ENCODE assay signal across 9 cellular contexts in the genomic region with DNA sequence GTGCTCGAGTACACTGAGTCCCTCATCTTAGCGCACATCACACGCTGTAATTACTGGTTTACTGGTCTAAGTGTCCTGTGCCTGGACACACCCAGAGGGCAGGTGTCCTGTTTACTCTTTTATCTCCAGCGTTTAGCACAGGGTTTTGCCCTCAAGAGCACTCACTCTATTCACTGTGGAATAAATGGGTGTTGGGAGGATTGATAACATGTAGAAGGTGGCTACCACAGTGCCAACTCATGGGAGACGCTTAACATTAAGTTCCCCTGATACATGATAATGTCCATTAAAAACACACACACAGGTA.
A peak's percentile ranks its signal among the peaks of the same experiment; 100 is the strongest.
DNase-seq lines count a peak whose midpoint lies in the region; ATAC-seq and TF ChIP-seq lines count a peak whose summit lies in the region.
"Had no signal": no experiment of that assay in that cellular context is flagged by ENCODE, and none has a peak within 500 bp of the region (broad histone marks: within the 10 kb centered on the region; RNA-seq: fewer than 3 reads in every experiment).

No MANE protein-coding gene starts in this region.

- H3K27me3 Mint-ChIP-seq in CD4-positive, alpha-beta T cell, result no peaks in the 10 kb centered on the region
- H3K27me3 Mint-ChIP-seq in activated naive CD8-positive, alpha-beta T cell treated with anti-CD3 and anti-CD28 coated beads for 36 hours, result no peaks in the 10 kb centered on the region
- H3K27me3 Mint-ChIP-seq in nephron progenitor cell (ENCODE audit: low read depth, poor library complexity), result no peaks in the 10 kb centered on the region

- DNase-seq in CD4-positive, alpha-beta T cell, result no peak
- peak in 1 of 2 experiments; percentile 11 for DNase-seq in HL-60 (ENCODE audit: low read depth in 1 of 2, low spot score in 1 of 2)
- no peak for DNase-seq in activated naive CD8-positive, alpha-beta T cell treated with anti-CD3 and anti-CD28 coated beads for 36 hours
- DNase-seq in nephron progenitor cell, result no peak
- no peak for DNase-seq in stimulated activated CD4-positive, alpha-beta T cell treated with anti-CD3 and anti-CD28 coated beads, Interleukin-4, amount 100 ng/mL, for 24 hours
- DNase-seq in medulla oblongata (ENCODE audit: extremely low spot score), result no peak
- DNase-seq in hepatocyte (ENCODE audit: low spot score), result no peak

- peaks cover 31% of the 10 kb centered on the region for H3K36me3 Mint-ChIP-seq in CD4-positive, alpha-beta T cell (ENCODE audit: low read depth)
- peaks cover 6% of the 10 kb centered on the region for H3K36me3 Mint-ChIP-seq in activated naive CD8-positive, alpha-beta T cell treated with anti-CD3 and anti-CD28 coated beads for 36 hours
- no peaks in the 10 kb centered on the region for H3K36me3 Mint-ChIP-seq in nephron progenitor cell (ENCODE audit: low read depth)
- H3K36me3 Mint-ChIP-seq: neural progenitor cell had no signal

- H3K27ac ChIP-seq in CD4-positive, alpha-beta T cell (ENCODE audit: low read depth, low read length), result peak overlapping the region; percentile 42
- H3K27ac ChIP-seq in HL-60 (replicated peaks), result peak overlapping the region; percentile 86
- no peak overlapping the region for H3K27ac ChIP-seq in hepatocyte
- H3K27ac ChIP-seq: ascending aorta, neural progenitor cell had no signal

- H3K4me2 ChIP-seq in hepatocyte, result no peak overlapping the region
- H3K4me2 ChIP-seq: neural progenitor cell had no signal

- WGBS in hepatocyte (ENCODE audit: low lambda C conversion rate, missing lambda C conversion rate), result 77% methylated on average over 5 of the region's 5 CpGs

- no peak overlapping the region for H2AFZ ChIP-seq in hepatocyte
- H2AFZ ChIP-seq: neural progenitor cell had no signal

- H3K4me3 ChIP-seq in HL-60 (replicated peaks; ENCODE audit: insufficient read depth, low read length) (peak overlapping the region; percentile 76), hepatocyte (no peak overlapping the region)
- H3K4me3 ChIP-seq: neural progenitor cell had no signal

- no peaks in the 10 kb centered on the region for H4K20me1 ChIP-seq in hepatocyte (ENCODE audit: insufficient read depth, poor library complexity, severe bottlenecking)

- H3K79me2 ChIP-seq in hepatocyte, result no peaks in the 10 kb centered on the region

- no peak for TF ChIP-seq CTCF in CD4-positive, alpha-beta T cell (IDR thresholded peaks at IDR 0.05)
- TF ChIP-seq CTCF in HL-60 (IDR thresholded peaks at IDR 0.05; ENCODE audit: insufficient read depth, low read length) (no peak), nephron progenitor cell (IDR thresholded peaks at IDR 0.05) (no peak), hepatocyte (IDR thresholded peaks at IDR 0.05; ENCODE audit: poor library complexity) (no peak)

- no peaks in the 10 kb centered on the region for H3K36me3 ChIP-seq in hepatocyte (replicated peaks; ENCODE audit: insufficient read depth, low read depth)
- H3K36me3 ChIP-seq: ascending aorta, neural progenitor cell had no signal

- peaks cover 9% of the 10 kb centered on the region for H3K4me1 ChIP-seq in hepatocyte (ENCODE audit: insufficient read depth)
- H3K4me1 ChIP-seq: neural progenitor cell had no signal

- POLR2A ChIA-PET in CD4-positive, alpha-beta T cell (lab: Charles Lee), result interaction anchor here (0.6 to 7.8 kb wide), 8 partner anchors 11 to 608 kb away, joined by 3 to 69 read pairs (median 4); no protein-coding TSS in a partner anchor

- intact Hi-C loops in CD4-positive, alpha-beta T cell (cut with DNase I, micrococcal nuclease), result loop anchor here in 1 of 2 experiments (2.0 to 5.0 kb wide), 4 partner anchors 21 to 345 kb away; a partner anchor contains a TSS

- H3K27me3 ChIP-seq in CD4-positive, alpha-beta T cell (ENCODE audit: control insufficient read depth, insufficient read depth, low read length), result no peaks in the 10 kb centered on the region
- H3K27me3 ChIP-seq in HL-60 (ENCODE audit: insufficient read depth, poor library complexity, severe bottlenecking), result no peaks in the 10 kb centered on the region
- H3K27me3 ChIP-seq in hepatocyte, result no peaks in the 10 kb centered on the region
- H3K27me3 ChIP-seq: ascending aorta, neural progenitor cell had no signal

- no peaks in the 10 kb centered on the region for H3K9me3 Mint-ChIP-seq in CD4-positive, alpha-beta T cell
- H3K9me3 Mint-ChIP-seq in activated naive CD8-positive, alpha-beta T cell treated with anti-CD3 and anti-CD28 coated beads for 36 hours, result no peaks in the 10 kb centered on the region
- H3K9me3 Mint-ChIP-seq in nephron progenitor cell, result no peaks in the 10 kb centered on the region
- H3K9me3 Mint-ChIP-seq: neural progenitor cell had no signal

- no peak for ATAC-seq in CD4-positive, alpha-beta T cell (ENCODE audit: poor library complexity)

- peaks cover 88% of the 10 kb centered on the region for H3K4me1 Mint-ChIP-seq in CD4-positive, alpha-beta T cell (ENCODE audit: low read depth)
- H3K4me1 Mint-ChIP-seq in activated naive CD8-positive, alpha-beta T cell treated with anti-CD3 and anti-CD28 coated beads for 36 hours, result peaks cover 63% of the 10 kb centered on the region
- H3K4me1 Mint-ChIP-seq in nephron progenitor cell, result peaks cover 15% of the 10 kb centered on the region

- H3K27ac Mint-ChIP-seq in CD4-positive, alpha-beta T cell, result peak overlapping the region; percentile 98
- H3K27ac Mint-ChIP-seq in activated naive CD8-positive, alpha-beta T cell treated with anti-CD3 and anti-CD28 coated beads for 36 hours, result peak overlapping the region; percentile 84
- H3K27ac Mint-ChIP-seq in nephron progenitor cell, result peak overlapping the region; percentile 76

- no peaks in the 10 kb centered on the region for H3K9me2 ChIP-seq in hepatocyte (replicated peaks; ENCODE audit: insufficient read depth)

- H3K9me3 ChIP-seq in CD4-positive, alpha-beta T cell (ENCODE audit: control insufficient read depth, low read length), result no peaks in the 10 kb centered on the region
- H3K9me3 ChIP-seq in hepatocyte (ENCODE audit: low read depth), result no peaks in the 10 kb centered on the region
- H3K9me3 ChIP-seq: ascending aorta had no signal

- CTCF ChIA-PET in CD4-positive, alpha-beta T cell (lab: Charles Lee), result interaction anchor here (0.5 to 2.4 kb wide), 3 partner anchors 12 to 23 kb away, joined by 3 to 9 read pairs (median 7); no protein-coding TSS in a partner anchor

- peak overlapping the region; percentile 88 for H3K4me3 Mint-ChIP-seq in CD4-positive, alpha-beta T cell
- peak overlapping the region; percentile 71 for H3K4me3 Mint-ChIP-seq in activated naive CD8-positive, alpha-beta T cell treated with anti-CD3 and anti-CD28 coated beads for 36 hours
- H3K4me3 Mint-ChIP-seq in nephron progenitor cell, result no peak overlapping the region
- H3K4me3 Mint-ChIP-seq: neural progenitor cell had no signal
